ENCODE assay signal across 13 cellular contexts in genomic region chr1:18580676-18581419, GRCh38. TPM values are rescaled to one million over a fixed set of nuclear protein-coding genes. Genes with fewer than 3 reads are reported as not detected.
DNase-seq lines count a peak whose midpoint lies in the region; ATAC-seq and TF ChIP-seq lines count a peak whose summit lies in the region.
"Had no signal": no experiment of that assay in that cellular context is flagged by ENCODE, and none has a peak within 500 bp of the region (broad histone marks: within the 10 kb centered on the region; RNA-seq: fewer than 3 reads in every experiment).

No MANE protein-coding gene starts in this region.

- TF ChIP-seq CTCF in HCT116 (IDR thresholded peaks at IDR 0.05 in 2 of 3, conservative IDR thresholded peaks at IDR 0.05 in 1 of 3; ENCODE audit: borderline replicate concordance in 1 of 3, insufficient read depth in 1 of 3, low read depth in 2 of 3, low read length in 2 of 3), result no peak

- CTCF ChIA-PET in HCT116 (lab: Charles Lee), result interaction anchor here (1.0 to 2.3 kb wide), 13 partner anchors 9 to 928 kb away, joined by 3 to 11 read pairs (median 6); partner anchors contain the start of gene ALDH4A1

- intact Hi-C loops in HCT116 (cut with micrococcal nuclease), result loop anchor here (2.0 kb wide), 2 partner anchors 658 to 926 kb away; no protein-coding TSS in a partner anchor

- H3K4me2 ChIP-seq in HCT116 (ENCODE audit: low read length), result peak overlapping the region; percentile 45; the same call in 1 of the 2 replicates

- DNase-seq in DMS 273 (lab: John Stamatoyannopoulos, UW; ENCODE audit: unreplicated experiment) (peak; percentile 84), HCT116 (ENCODE audit: low read depth, low spot score) (no peak), NCI-H524 treated with DMSO at 0.1 percent for 48 hours (lab: John Stamatoyannopoulos, UW) (peak; percentile 78), AG20443 (ENCODE audit: low spot score) (no peak), SW 1271 (lab: John Stamatoyannopoulos, UW) (no peak), OCI-M2 (lab: John Stamatoyannopoulos, UW; ENCODE audit: unreplicated experiment) (no peak), NCI-H1417 treated with DMSO at 0.1 percent for 48 hours (lab: John Stamatoyannopoulos, UW) (no peak)
- DNase-seq: OCI-M1 had no signal

- RAD21 ChIA-PET in HCT116 (lab: Charles Lee; ENCODE audit: low non-redundant PET in 1 of 2, low total read pairs in 2 of 2, uncharacterized antibody in 2 of 2, unreplicated experiment in 2 of 2), result interaction anchor here (0.5 to 1.2 kb wide), 4 partner anchors 24 to 1007 kb away, joined by 3 to 4 read pairs (median 4); no protein-coding TSS in a partner anchor

- no peak overlapping the region for H3K4me3 ChIP-seq in HCT116 (replicated peaks in 1 of 2; ENCODE audit: low read depth in 1 of 2, low read length in 2 of 2)
- H3K4me3 ChIP-seq: SJCRH30 had no signal

- no peak for TF ChIP-seq RAD21 in HCT116 (IDR thresholded peaks at IDR 0.05; ENCODE audit: low read depth)

- H3K27ac ChIP-seq in HCT116 (ENCODE audit: low read depth, low read length), result no peak overlapping the region
- H3K27ac ChIP-seq: RWPE1, SJCRH30 had no signal

- no peaks in the 10 kb centered on the region for H4K20me1 ChIP-seq in HCT116 (ENCODE audit: insufficient read depth)

- no peaks in the 10 kb centered on the region for H3K36me3 ChIP-seq in HCT116 (ENCODE audit: control insufficient read depth in 1 of 2, insufficient read depth in 2 of 2, low read length in 2 of 2)
- H3K36me3 ChIP-seq: SJCRH30 had no signal

- no peaks in the 10 kb centered on the region for H3K79me2 ChIP-seq in HCT116 (ENCODE audit: insufficient read depth, low read length)

- no peaks in the 10 kb centered on the region for H3K27me3 ChIP-seq in HCT116 (ENCODE audit: insufficient read depth, low read length)
- H3K27me3 ChIP-seq: SJCRH30 had no signal

- POLR2A ChIA-PET in HCT116 (lab: Charles Lee), result no interaction called here

- no peaks in the 10 kb centered on the region for H3K9me2 ChIP-seq in HCT116 (ENCODE audit: insufficient read depth)

- BruUV-seq in HCT116 (replicated peaks; lab: Mats Ljungman, UMichigan), result no TSS peak

- H2AFZ ChIP-seq in HCT116 (ENCODE audit: low read depth, low read length, poor library complexity, severe bottlenecking), result peak overlapping the region; percentile 93

- ATAC-seq in HCT116 (no peak), esophagus mucosa (peak; percentile 9)

- H3K9ac ChIP-seq in HCT116 (ENCODE audit: low read length), result no peak overlapping the region

- TF ChIP-seq POLR2A in HCT116 (IDR thresholded peaks at IDR 0.05; ENCODE audit: borderline replicate concordance, extremely low read depth, insufficient read depth, insufficient read length), result no peak

- H3K4me1 ChIP-seq in HCT116 (ENCODE audit: control insufficient read depth in 1 of 2, insufficient read depth in 2 of 2, low read length in 2 of 2), result peaks cover 0 to 7% of the 10 kb centered on the region in 2 experiments; a peak in 3 of 4 replicates
- H3K4me1 ChIP-seq: SJCRH30 had no signal

- H3K9me3 ChIP-seq in HCT116 (ENCODE audit: control insufficient read depth in 1 of 2, insufficient read depth in 1 of 2, low read depth in 1 of 2, low read length in 2 of 2), result no peaks in the 10 kb centered on the region
- H3K9me3 ChIP-seq: SJCRH30 had no signal

TF ChIP-seq in HCT116, 20 proteins besides CTCF, POLR2A, EP300 and RAD21:
- no peak for TF ChIP-seq TCF7L2 (IDR thresholded peaks at IDR 0.05; ENCODE audit: borderline replicate concordance, extremely low read depth, insufficient read depth, insufficient read length)
- no peak for TF ChIP-seq EGR1 (IDR thresholded peaks at IDR 0.05; ENCODE audit: low read depth)
- TF ChIP-seq FOSL1 (IDR thresholded peaks at IDR 0.05; ENCODE audit: low read depth), result no peak
- no peak for TF ChIP-seq ZNF274 (IDR thresholded peaks at IDR 0.05; ENCODE audit: low read depth, low read length)
- TF ChIP-seq SIN3A (IDR thresholded peaks at IDR 0.05; ENCODE audit: low read depth), result no peak
- TF ChIP-seq POLR2AphosphoS5 (IDR thresholded peaks at IDR 0.05; ENCODE audit: low read depth, low read length), result no peak
- no peak for TF ChIP-seq YY1 (IDR thresholded peaks at IDR 0.05; ENCODE audit: extremely low read depth, insufficient replicate concordance, low read depth, low read length)
- TF ChIP-seq EZH2phosphoT487 (IDR thresholded peaks at IDR 0.05; ENCODE audit: borderline replicate concordance), result no peak
- no peak for TF ChIP-seq ZBTB33 (IDR thresholded peaks at IDR 0.05; ENCODE audit: extremely low read depth, insufficient replicate concordance, low read length)

RNA-seq across cellular contexts. Expression of gene PAX7, which starts 49.8 kb away (rescaled TPM):
- total RNA-seq in HCT116 (2021; ENCODE audit: unreplicated experiment) (not detected), esophagus mucosa (not detected)
- polyA plus RNA-seq in HCT116 (2012), result not detected in 2 replicates
- total RNA-seq: CD4-positive, CD25-positive, alpha-beta regulatory T cell; LHCN-M2 had no signal
- polyA plus RNA-seq: CD4-positive, CD25-positive, alpha-beta regulatory T cell had no signal

Comparison
In these comparisons a context has a peak if more than half of its experiments do, and no peak if none do; other contexts are left out.
1. DNase-seq: peak in DMS 273 (single experiment) and NCI-H524 treated with DMSO at 0.1 percent for 48 hours (single experiment); none in HCT116 (single experiment), AG20443 (single experiment), SW 1271 (0 of 2), OCI-M2 (single experiment) and NCI-H1417 treated with DMSO at 0.1 percent for 48 hours (single experiment).